In the genomic region with DNA sequence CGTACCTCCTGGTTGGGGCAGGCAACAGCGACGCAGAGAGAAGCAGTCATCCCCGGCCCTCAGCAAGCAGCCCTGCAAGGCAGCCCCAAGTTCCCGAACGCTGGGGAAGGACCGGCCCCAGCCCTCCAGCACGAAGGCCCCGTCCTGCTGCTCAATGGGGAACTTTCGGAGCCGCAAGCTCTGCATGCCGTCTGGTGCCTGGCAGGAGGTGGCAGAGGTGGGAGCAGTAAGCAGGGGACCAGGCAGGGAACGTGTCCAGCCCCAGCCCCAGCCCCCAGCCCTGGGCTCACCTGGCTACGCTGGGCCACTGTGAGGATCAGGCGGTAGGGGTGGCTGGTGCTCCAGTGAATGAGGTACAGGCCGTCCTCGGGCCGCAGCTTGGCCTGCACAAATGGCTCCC, we compare ENCODE assay signal across 20 cellular contexts. TPM values are rescaled to one million over a fixed set of nuclear protein-coding genes. Genes with fewer than 3 reads are reported as not detected.
DNase-seq lines count a peak whose midpoint lies in the region; ATAC-seq, FAIRE-seq and TF ChIP-seq lines count a peak whose summit lies in the region.
"Had no signal": no experiment of that assay in that cellular context is flagged by ENCODE, and none has a peak within 500 bp of the region (broad histone marks: within the 10 kb centered on the region; RNA-seq: fewer than 3 reads in every experiment).

No MANE protein-coding gene starts in this region.

- H3K4me3 ChIP-seq in HepG2 (replicated peaks in 1 of 3; ENCODE audit: insufficient read depth in 1 of 3, low read depth in 2 of 3, low read length in 3 of 3) = no peak overlapping the region
- H3K4me3 ChIP-seq in right lobe of liver = no peak overlapping the region
- H3K4me3 ChIP-seq in trophoblast cell (ENCODE audit: low read depth, low read length) = peak overlapping the region; percentile 34
- H3K4me3 ChIP-seq: HAP-1, PC-9, SJCRH30 had no signal

- no peak overlapping the region for H3K4me2 ChIP-seq in HepG2 (ENCODE audit: low read depth, low read length)
- H3K4me2 ChIP-seq in trophoblast cell (ENCODE audit: low read length) = no peak overlapping the region
- H3K4me2 ChIP-seq: PC-9 had no signal

- no peak overlapping the region for H2BK120ac ChIP-seq in trophoblast cell (ENCODE audit: insufficient read depth, low read length, poor library complexity)

- no peak overlapping the region for H2AK5ac ChIP-seq in trophoblast cell (ENCODE audit: low read length)

- WGBS in HepG2 (ENCODE audit: low lambda C conversion rate) = 100% methylated on average over 5 of the region's 18 CpGs
- WGBS in right lobe of liver (ENCODE audit: insufficient coverage, low coverage, low lambda C conversion rate, missing lambda C conversion rate) = no CpG with 5 or more reads among the region's 18 CpGs
- no CpG with 5 or more reads among the region's 18 CpGs for WGBS in trophoblast cell (ENCODE audit: extremely low coverage, insufficient coverage, insufficient read length)

- H3K27ac ChIP-seq in HepG2 (ENCODE audit: extremely low read length, insufficient read depth, low read length) (no peak overlapping the region), right lobe of liver (no peak overlapping the region), trophoblast cell (ENCODE audit: low read depth, low read length) (no peak overlapping the region)
- H3K27ac ChIP-seq: 22Rv1, PC-9, SJCRH30 had no signal

- H3K27me3 ChIP-seq in HepG2 (ENCODE audit: control insufficient read depth in 1 of 2, insufficient read depth in 2 of 2, low read length in 2 of 2) = no peaks in the 10 kb centered on the region
- no peaks in the 10 kb centered on the region for H3K27me3 ChIP-seq in right lobe of liver
- no peaks in the 10 kb centered on the region for H3K27me3 ChIP-seq in trophoblast cell (ENCODE audit: insufficient read depth, low read length)
- H3K27me3 ChIP-seq: SJCRH30 had no signal

- H3K4me1 ChIP-seq in HepG2 (ENCODE audit: insufficient read depth, low read length) = no peaks in the 10 kb centered on the region
- no peaks in the 10 kb centered on the region for H3K4me1 ChIP-seq in right lobe of liver
- no peaks in the 10 kb centered on the region for H3K4me1 ChIP-seq in trophoblast cell (ENCODE audit: control insufficient read depth in 1 of 2, insufficient read depth in 2 of 2, low read length in 2 of 2)
- H3K4me1 ChIP-seq: HAP-1, SJCRH30 had no signal

- H3K9ac ChIP-seq in HepG2 (ENCODE audit: insufficient read depth, low read depth, low read length) (no peak overlapping the region), trophoblast cell (ENCODE audit: low read length) (no peak overlapping the region)

- H4K12ac ChIP-seq in trophoblast cell (ENCODE audit: low read depth, low read length) = no peak overlapping the region

- no TSS peak for BruUV-seq in HepG2 (replicated peaks; lab: Mats Ljungman, UMichigan)

- no peak overlapping the region for H3K4ac ChIP-seq in trophoblast cell (ENCODE audit: low read depth, low read length)

- no peak overlapping the region for H4K91ac ChIP-seq in trophoblast cell (ENCODE audit: low read depth, low read length)

- H2BK12ac ChIP-seq in trophoblast cell (ENCODE audit: low read length) = no peak overlapping the region

- no peak overlapping the region for H3K18ac ChIP-seq in trophoblast cell (ENCODE audit: low read length)

- H3K9me3 ChIP-seq in HepG2 (ENCODE audit: low read length) = no peaks in the 10 kb centered on the region
- H3K9me3 ChIP-seq in right lobe of liver = no peaks in the 10 kb centered on the region
- peaks cover 3% of the 10 kb centered on the region for H3K9me3 ChIP-seq in trophoblast cell (ENCODE audit: insufficient read depth, low read depth, low read length)
- H3K9me3 ChIP-seq: HAP-1, SJCRH30 had no signal

- H3K79me2 ChIP-seq in HepG2 (ENCODE audit: insufficient read depth, low read length) (no peaks in the 10 kb centered on the region), trophoblast cell (ENCODE audit: control insufficient read depth, insufficient read depth, low read length, poor library complexity) (no peaks in the 10 kb centered on the region)

- TF ChIP-seq POLR2A in HepG2 (IDR thresholded peaks at IDR 0.05; ENCODE audit: insufficient read depth in 1 of 2, low read depth in 2 of 2, low read length in 2 of 2) = no peak
- no peak for TF ChIP-seq POLR2A in right lobe of liver (IDR thresholded peaks at IDR 0.05)

- no peak for TF ChIP-seq RAD21 in HepG2 (CRISPR knock-in tag; IDR thresholded peaks at IDR 0.05)

- intact Hi-C loops in HepG2 (cut with micrococcal nuclease; ENCODE audit: unreplicated experiment) = no loop called here
- intact Hi-C loops in right lobe of liver (cut with DNase I) = no loop called here

- DNase-seq in HepG2 (ENCODE audit: low spot score) (no peak), right lobe of liver (no peak), trophoblast cell (no peak)
- DNase-seq: Calu3, DMS153, DND-41, HFFc6, NCI-H1092, NCI-H1417 treated with DMSO at 0.1 percent for 48 hours, NCI-H1694 treated with DMSO at 0.1 percent for 48 hours, NCI-H2081, NCI-H2227 treated with DMSO at 0.1 percent for 48 hours, NCI-H526 treated with DMSO at 0.1 percent for 48 hours, PC-9, SJCRH30 had no signal

- no peaks in the 10 kb centered on the region for H3K79me1 ChIP-seq in trophoblast cell (ENCODE audit: low read length)

- FAIRE-seq in HepG2 (lab: Jason Lieb, UNC) = no peak

- no peak overlapping the region for H2BK5ac ChIP-seq in trophoblast cell (ENCODE audit: low read depth, low read length, poor library complexity)

- H4K8ac ChIP-seq in trophoblast cell (ENCODE audit: low read depth, low read length) = no peak overlapping the region

- H2AFZ ChIP-seq in HepG2 (ENCODE audit: low read length) (no peak overlapping the region), trophoblast cell (ENCODE audit: insufficient read depth, low read length, poor library complexity) (no peak overlapping the region)
- H2AFZ ChIP-seq: PC-9 had no signal

- POLR2A ChIA-PET in HepG2 (lab: Yijun Ruan, JAX) = no interaction called here

- CTCF ChIA-PET in HepG2 (lab: Yijun Ruan, JAX; ENCODE audit: low intra/inter-chr PET ratio, low total read pairs) = no interaction called here

- no peak overlapping the region for H3K23ac ChIP-seq in trophoblast cell (ENCODE audit: low read length)

- no peak overlapping the region for H3K14ac ChIP-seq in trophoblast cell (ENCODE audit: low read length)

- TF ChIP-seq CTCF in HepG2 (CRISPR knock-in tag; IDR thresholded peaks at IDR 0.05) = no peak
- no peak for TF ChIP-seq CTCF in right lobe of liver (IDR thresholded peaks at IDR 0.05)

- H3K36me3 ChIP-seq in HepG2 (replicated peaks in 1 of 2; ENCODE audit: control insufficient read depth in 1 of 2, insufficient read depth in 2 of 2, low read length in 2 of 2) (peaks cover 22 to 24% of the 10 kb centered on the region in 2 experiments), right lobe of liver (peaks cover 0 to 53% (median 11%) of the 10 kb centered on the region in 4 donors), trophoblast cell (ENCODE audit: control insufficient read depth in 1 of 2, insufficient read depth in 2 of 2, low read length in 2 of 2) (peaks cover 64 to 72% of the 10 kb centered on the region in 2 experiments)

- TF ChIP-seq EP300 in HepG2 (IDR thresholded peaks at IDR 0.05; ENCODE audit: low read depth in 2 of 2, low read length in 2 of 2) (no peak), HepG2 (CRISPR knock-in tag; IDR thresholded peaks at IDR 0.05; ENCODE audit: borderline replicate concordance) (no peak)

- no peaks in the 10 kb centered on the region for H4K20me1 ChIP-seq in HepG2 (ENCODE audit: insufficient read depth, low read length)

- in situ Hi-C loops in HepG2 (cut with HindIII; ENCODE audit: extremely low pct_ligation_motif_present, low pct_unique_long_range_greater_than_20kb) = no loop called here

- ATAC-seq in HepG2 (no peak), right lobe of liver (no peak), HG02798 (IDR thresholded peaks at IDR 0.05; ENCODE audit: poor library complexity, unreplicated experiment) (no peak)
- ATAC-seq: Right ventricle myocardium inferior, SK-N-SH treated with all-trans-retinoic acid at 6 μM for 48 hours had no signal

RNA-seq across cellular contexts. Expression of a gene that starts 18.1 kb away (rescaled TPM):
- 39.9 and 60.1 TPM in 2 replicates for total RNA-seq in HepG2 (2016; rRNA removed; fragmentation: Illumina TruSeq; extraction: Trizol)
- 18.1 and 22.9 TPM in 2 replicates for total RNA-seq in HepG2 (2016; cell fraction: cytosol; rRNA removed; fragmentation: Illumina TruSeq; extraction: Trizol; ENCODE audit: low read depth)
- 32.6 and 70.2 TPM in 2 replicates for total RNA-seq in HepG2 (2016; cell fraction: insoluble cytoplasmic fraction; rRNA removed; fragmentation: Illumina TruSeq; extraction: Trizol)
- 32.1 and 33.4 TPM in 2 replicates for total RNA-seq in HepG2 (2016; cell fraction: membrane; rRNA removed; fragmentation: Illumina TruSeq; extraction: Trizol)
- total RNA-seq in HepG2 (2016; cell fraction: nucleus; rRNA removed; fragmentation: Illumina TruSeq; extraction: Trizol) = 63.1 and 76.4 TPM in 2 replicates
- polyA plus RNA-seq in HepG2 (2011; rRNA removed) = 38.8 and 40.8 TPM in 2 replicates
- 14.9 and 22.3 TPM in 2 replicates for polyA plus RNA-seq in HepG2 (2011; cell fraction: cytosol; rRNA removed)
- polyA plus RNA-seq in HepG2 (2011; cell fraction: nucleus; rRNA removed) = 283 and 302 TPM in 2 replicates
- 37.3 and 46.8 TPM in 2 replicates for polyA plus RNA-seq in HepG2 (2012)
- polyA plus RNA-seq in HepG2 (2016; cell fraction: cytosol; fragmentation: Illumina TruSeq; extraction: Trizol; ENCODE audit: low read depth) = 14.0 and 16.4 TPM in 2 replicates
- polyA plus RNA-seq in HepG2 (2016; cell fraction: insoluble cytoplasmic fraction; fragmentation: Illumina TruSeq; extraction: Trizol; ENCODE audit: low read depth) = 50.3 and 62.5 TPM in 2 replicates
- 32.6 and 34.8 TPM in 2 replicates for polyA plus RNA-seq in HepG2 (2016; cell fraction: membrane; fragmentation: Illumina TruSeq; extraction: Trizol; ENCODE audit: low read depth)
- polyA plus RNA-seq in HepG2 (2016; cell fraction: nucleus; fragmentation: Illumina TruSeq; extraction: Trizol; ENCODE audit: insufficient read depth, low read depth) = 231 and 244 TPM in 2 replicates
- 53.7 and 73.5 TPM in 2 replicates for polyA minus RNA-seq in HepG2 (2011; rRNA and poly(A)+ RNA removed; ENCODE audit: low replicate concordance)
- 20.7 and 22.3 TPM in 2 replicates for polyA minus RNA-seq in HepG2 (2011; cell fraction: cytosol; rRNA and poly(A)+ RNA removed)
- 30.0 and 34.8 TPM in 2 replicates for polyA minus RNA-seq in HepG2 (2011; cell fraction: nucleus; rRNA and poly(A)+ RNA removed)
- total RNA-seq in right lobe of liver = 100 to 1,000 TPM in 1 of 6 experiments, 10 to 100 TPM in 5; 63.9 to 106 (median 72.9) TPM
- 62.0 and 64.7 TPM in 2 replicates for polyA plus RNA-seq in trophoblast cell (2013)

RNA-seq across cellular contexts. Expression of a gene that starts 22.8 kb away (rescaled TPM):
- total RNA-seq in HepG2 (2016; rRNA removed; fragmentation: Illumina TruSeq; extraction: Trizol) (21.0 and 25.1 TPM in 2 replicates), right lobe of liver (10 to 100 TPM; 11.4 to 35.5 (median 22.4) TPM)
- 30.5 and 37.9 TPM in 2 replicates for total RNA-seq in HepG2 (2016; cell fraction: cytosol; rRNA removed; fragmentation: Illumina TruSeq; extraction: Trizol; ENCODE audit: low read depth)
- total RNA-seq in HepG2 (2016; cell fraction: insoluble cytoplasmic fraction; rRNA removed; fragmentation: Illumina TruSeq; extraction: Trizol) = 19.7 and 23.7 TPM in 2 replicates
- total RNA-seq in HepG2 (2016; cell fraction: membrane; rRNA removed; fragmentation: Illumina TruSeq; extraction: Trizol) = 35.4 and 39.7 TPM in 2 replicates
- 6.5 and 9.1 TPM in 2 replicates for total RNA-seq in HepG2 (2016; cell fraction: nucleus; rRNA removed; fragmentation: Illumina TruSeq; extraction: Trizol)
- 14.1 and 16.3 TPM in 2 replicates for polyA plus RNA-seq in HepG2 (2011; rRNA removed)
- polyA plus RNA-seq in HepG2 (2011; cell fraction: cytosol; rRNA removed) = 14.0 and 19.9 TPM in 2 replicates
- polyA plus RNA-seq in HepG2 (2011; cell fraction: nucleus; rRNA removed) = 9.0 and 12.6 TPM in 2 replicates
- 7.0 and 10.0 TPM in 2 replicates for polyA plus RNA-seq in HepG2 (2012)
- polyA plus RNA-seq in HepG2 (2016; cell fraction: cytosol; fragmentation: Illumina TruSeq; extraction: Trizol; ENCODE audit: low read depth) = 38.1 and 51.4 TPM in 2 replicates
- 25.7 and 28.4 TPM in 2 replicates for polyA plus RNA-seq in HepG2 (2016; cell fraction: insoluble cytoplasmic fraction; fragmentation: Illumina TruSeq; extraction: Trizol; ENCODE audit: low read depth)
- 38.5 and 41.1 TPM in 2 replicates for polyA plus RNA-seq in HepG2 (2016; cell fraction: membrane; fragmentation: Illumina TruSeq; extraction: Trizol; ENCODE audit: low read depth)
- 16.9 and 17.0 TPM in 2 replicates for polyA plus RNA-seq in HepG2 (2016; cell fraction: nucleus; fragmentation: Illumina TruSeq; extraction: Trizol; ENCODE audit: insufficient read depth, low read depth)
- 16.1 and 18.5 TPM in 2 replicates for polyA minus RNA-seq in HepG2 (2011; rRNA and poly(A)+ RNA removed; ENCODE audit: low replicate concordance)
- polyA minus RNA-seq in HepG2 (2011; cell fraction: cytosol; rRNA and poly(A)+ RNA removed) = 6.1 and 8.2 TPM in 2 replicates
- polyA minus RNA-seq in HepG2 (2011; cell fraction: nucleus; rRNA and poly(A)+ RNA removed) = 2.4 and 3.5 TPM in 2 replicates
- 6.5 and 6.9 TPM in 2 replicates for polyA plus RNA-seq in trophoblast cell (2013)

RNA-seq across cellular contexts. Expression of a gene that starts 28.9 kb away (rescaled TPM):
- total RNA-seq in HepG2 (2016; rRNA removed; fragmentation: Illumina TruSeq; extraction: Trizol) = 7.9 and 17.7 TPM in 2 replicates
- 1.7 and 2.4 TPM in 2 replicates for total RNA-seq in HepG2 (2016; cell fraction: cytosol; rRNA removed; fragmentation: Illumina TruSeq; extraction: Trizol; ENCODE audit: low read depth)
- 9.0 and 15.8 TPM in 2 replicates for total RNA-seq in HepG2 (2016; cell fraction: insoluble cytoplasmic fraction; rRNA removed; fragmentation: Illumina TruSeq; extraction: Trizol)
- 6.6 and 7.1 TPM in 2 replicates for total RNA-seq in HepG2 (2016; cell fraction: membrane; rRNA removed; fragmentation: Illumina TruSeq; extraction: Trizol)
- total RNA-seq in HepG2 (2016; cell fraction: nucleus; rRNA removed; fragmentation: Illumina TruSeq; extraction: Trizol) = 16.3 and 16.5 TPM in 2 replicates
- 3.6 and 4.4 TPM in 2 replicates for polyA plus RNA-seq in HepG2 (2011; rRNA removed)
- polyA plus RNA-seq in HepG2 (2011; cell fraction: cytosol; rRNA removed) = 1.7 and 2.5 TPM in 2 replicates
- polyA plus RNA-seq in HepG2 (2011; cell fraction: nucleus; rRNA removed) = 34.1 and 48.6 TPM in 2 replicates
- polyA plus RNA-seq in HepG2 (2012) = 12.1 and 12.9 TPM in 2 replicates
- polyA plus RNA-seq in HepG2 (2016; cell fraction: cytosol; fragmentation: Illumina TruSeq; extraction: Trizol; ENCODE audit: low read depth) = 1.3 and 2.1 TPM in 2 replicates
- polyA plus RNA-seq in HepG2 (2016; cell fraction: insoluble cytoplasmic fraction; fragmentation: Illumina TruSeq; extraction: Trizol; ENCODE audit: low read depth) = 26.5 and 42.8 TPM in 2 replicates
- polyA plus RNA-seq in HepG2 (2016; cell fraction: membrane; fragmentation: Illumina TruSeq; extraction: Trizol; ENCODE audit: low read depth) = 5.1 and 6.9 TPM in 2 replicates
- 40.7 and 45.3 TPM in 2 replicates for polyA plus RNA-seq in HepG2 (2016; cell fraction: nucleus; fragmentation: Illumina TruSeq; extraction: Trizol; ENCODE audit: insufficient read depth, low read depth)
- 7.6 and 34.8 TPM in 2 replicates for polyA minus RNA-seq in HepG2 (2011; rRNA and poly(A)+ RNA removed; ENCODE audit: low replicate concordance)
- polyA minus RNA-seq in HepG2 (2011; cell fraction: cytosol; rRNA and poly(A)+ RNA removed) = 17.3 and 17.5 TPM in 2 replicates
- polyA minus RNA-seq in HepG2 (2011; cell fraction: nucleus; rRNA and poly(A)+ RNA removed) = 10.9 and 15.5 TPM in 2 replicates
- total RNA-seq in right lobe of liver = 1 to 10 TPM; 5.2 to 9.5 (median 7.1) TPM
- polyA plus RNA-seq in trophoblast cell (2013) = 32.5 and 33.1 TPM in 2 replicates

RNA-seq across cellular contexts. Expression of a gene that starts 41.1 kb away (rescaled TPM):
- 134 and 158 TPM in 2 replicates for total RNA-seq in HepG2 (2016; rRNA removed; fragmentation: Illumina TruSeq; extraction: Trizol)
- total RNA-seq in HepG2 (2016; cell fraction: cytosol; rRNA removed; fragmentation: Illumina TruSeq; extraction: Trizol; ENCODE audit: low read depth) = 36.6 and 36.7 TPM in 2 replicates
- total RNA-seq in HepG2 (2016; cell fraction: insoluble cytoplasmic fraction; rRNA removed; fragmentation: Illumina TruSeq; extraction: Trizol) = 125 and 171 TPM in 2 replicates
- total RNA-seq in HepG2 (2016; cell fraction: membrane; rRNA removed; fragmentation: Illumina TruSeq; extraction: Trizol) = 51.9 and 53.0 TPM in 2 replicates
- total RNA-seq in HepG2 (2016; cell fraction: nucleus; rRNA removed; fragmentation: Illumina TruSeq; extraction: Trizol) = 80.1 and 80.2 TPM in 2 replicates
- polyA plus RNA-seq in HepG2 (2011; rRNA removed) = 177 and 191 TPM in 2 replicates
- 157 and 211 TPM in 2 replicates for polyA plus RNA-seq in HepG2 (2011; cell fraction: cytosol; rRNA removed)
- 522 and 527 TPM in 2 replicates for polyA plus RNA-seq in HepG2 (2011; cell fraction: nucleus; rRNA removed)
- 89.1 and 94.9 TPM in 2 replicates for polyA plus RNA-seq in HepG2 (2012)
- 39.2 and 43.2 TPM in 2 replicates for polyA plus RNA-seq in HepG2 (2016; cell fraction: cytosol; fragmentation: Illumina TruSeq; extraction: Trizol; ENCODE audit: low read depth)
- 161 and 171 TPM in 2 replicates for polyA plus RNA-seq in HepG2 (2016; cell fraction: insoluble cytoplasmic fraction; fragmentation: Illumina TruSeq; extraction: Trizol; ENCODE audit: low read depth)
- 52.6 and 54.0 TPM in 2 replicates for polyA plus RNA-seq in HepG2 (2016; cell fraction: membrane; fragmentation: Illumina TruSeq; extraction: Trizol; ENCODE audit: low read depth)
- 240 and 249 TPM in 2 replicates for polyA plus RNA-seq in HepG2 (2016; cell fraction: nucleus; fragmentation: Illumina TruSeq; extraction: Trizol; ENCODE audit: insufficient read depth, low read depth)
- polyA minus RNA-seq in HepG2 (2011; rRNA and poly(A)+ RNA removed; ENCODE audit: low replicate concordance) = 90.9 and 144 TPM in 2 replicates
- 42.3 and 52.9 TPM in 2 replicates for polyA minus RNA-seq in HepG2 (2011; cell fraction: cytosol; rRNA and poly(A)+ RNA removed)
- polyA minus RNA-seq in HepG2 (2011; cell fraction: nucleus; rRNA and poly(A)+ RNA removed) = 38.0 and 40.4 TPM in 2 replicates
- 10 to 100 TPM; 39.6 to 74.9 (median 50.1) TPM for total RNA-seq in right lobe of liver
- polyA plus RNA-seq in trophoblast cell (2013) = 163 and 166 TPM in 2 replicates

RNA-seq across cellular contexts. Expression of a gene that starts 46.4 kb away (rescaled TPM):
- 21.0 and 22.6 TPM in 2 replicates for total RNA-seq in HepG2 (2016; rRNA removed; fragmentation: Illumina TruSeq; extraction: Trizol)
- 19.4 and 21.0 TPM in 2 replicates for total RNA-seq in HepG2 (2016; cell fraction: cytosol; rRNA removed; fragmentation: Illumina TruSeq; extraction: Trizol; ENCODE audit: low read depth)
- 19.6 and 21.9 TPM in 2 replicates for total RNA-seq in HepG2 (2016; cell fraction: insoluble cytoplasmic fraction; rRNA removed; fragmentation: Illumina TruSeq; extraction: Trizol)
- total RNA-seq in HepG2 (2016; cell fraction: membrane; rRNA removed; fragmentation: Illumina TruSeq; extraction: Trizol) = 26.6 and 29.0 TPM in 2 replicates
- 10.0 and 11.9 TPM in 2 replicates for total RNA-seq in HepG2 (2016; cell fraction: nucleus; rRNA removed; fragmentation: Illumina TruSeq; extraction: Trizol)
- polyA plus RNA-seq in HepG2 (2011; rRNA removed) = 24.7 and 27.8 TPM in 2 replicates
- polyA plus RNA-seq in HepG2 (2011; cell fraction: cytosol; rRNA removed) = 16.9 and 23.1 TPM in 2 replicates
- 41.9 and 53.1 TPM in 2 replicates for polyA plus RNA-seq in HepG2 (2011; cell fraction: nucleus; rRNA removed)
- polyA plus RNA-seq in HepG2 (2012) = 9.2 and 16.3 TPM in 2 replicates
- polyA plus RNA-seq in HepG2 (2016; cell fraction: cytosol; fragmentation: Illumina TruSeq; extraction: Trizol; ENCODE audit: low read depth) = 23.2 and 31.5 TPM in 2 replicates
- polyA plus RNA-seq in HepG2 (2016; cell fraction: insoluble cytoplasmic fraction; fragmentation: Illumina TruSeq; extraction: Trizol; ENCODE audit: low read depth) = 24.7 and 26.8 TPM in 2 replicates
- 26.3 and 32.9 TPM in 2 replicates for polyA plus RNA-seq in HepG2 (2016; cell fraction: membrane; fragmentation: Illumina TruSeq; extraction: Trizol; ENCODE audit: low read depth)
- polyA plus RNA-seq in HepG2 (2016; cell fraction: nucleus; fragmentation: Illumina TruSeq; extraction: Trizol; ENCODE audit: insufficient read depth, low read depth) = 34.9 and 35.0 TPM in 2 replicates
- 15.1 and 48.5 TPM in 2 replicates for polyA minus RNA-seq in HepG2 (2011; rRNA and poly(A)+ RNA removed; ENCODE audit: low replicate concordance)
- polyA minus RNA-seq in HepG2 (2011; cell fraction: cytosol; rRNA and poly(A)+ RNA removed) = 2.3 and 2.8 TPM in 2 replicates
- polyA minus RNA-seq in HepG2 (2011; cell fraction: nucleus; rRNA and poly(A)+ RNA removed) = 6.7 and 6.8 TPM in 2 replicates
- 10 to 100 TPM in 4 of 6 experiments, 1 to 10 TPM in 2; 8.9 to 17.1 (median 10.7) TPM for total RNA-seq in right lobe of liver
- 11.9 and 12.2 TPM in 2 replicates for polyA plus RNA-seq in trophoblast cell (2013)
